In the genomic region with DNA sequence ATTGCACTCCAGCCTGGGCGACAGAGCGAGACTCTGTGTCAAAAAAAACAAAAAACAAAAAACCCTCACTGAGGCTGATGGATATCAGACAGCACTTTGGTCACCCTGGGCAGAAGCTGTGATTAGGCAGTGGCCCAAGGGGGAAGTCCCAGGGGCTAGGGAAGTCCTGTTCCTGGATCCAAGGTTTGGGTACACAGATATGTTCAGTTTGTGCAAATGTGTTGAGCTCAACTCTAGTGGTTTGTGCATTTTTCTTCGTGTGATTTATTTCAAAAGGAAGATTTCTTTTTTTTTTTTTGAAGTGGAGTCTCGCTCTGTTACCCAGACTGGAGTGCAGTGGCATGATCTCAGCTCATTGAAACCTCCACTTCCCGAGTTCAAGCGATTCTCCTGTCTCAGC, we compare ENCODE assay signal across 1 cellular context.
TF ChIP-seq lines count a peak whose summit lies in the region.

No MANE protein-coding gene starts in this region.

TF ChIP-seq in GM12878, 131 proteins besides CTCF, POLR2A, EP300 and RAD21 (continues in another document):
- TF ChIP-seq PRDM15 (CRISPR knock-in tag; IDR thresholded peaks at IDR 0.05) (no peak), FOXK2 (IDR thresholded peaks at IDR 0.05) (no peak), MXI1 (IDR thresholded peaks at IDR 0.05; ENCODE audit: low read depth, low read length) (no peak), CHD2 (IDR thresholded peaks at IDR 0.05; ENCODE audit: borderline replicate concordance, low read depth, low read length) (no peak), FOS (IDR thresholded peaks at IDR 0.05; ENCODE audit: borderline replicate concordance, extremely low read depth, insufficient read length) (no peak), TCF12 (IDR thresholded peaks at IDR 0.05; ENCODE audit: low read depth, low read length) (no peak), NR2C1 (IDR thresholded peaks at IDR 0.05) (no peak), CBX3 (IDR thresholded peaks at IDR 0.05; ENCODE audit: borderline replicate concordance, low read depth) (no peak), RCOR1 (conservative IDR thresholded peaks at IDR 0.05; ENCODE audit: low read depth, low read length) (no peak), NBN (IDR thresholded peaks at IDR 0.05) (peak; percentile 67; the same call in 1 of the 2 replicates), YY1 (IDR thresholded peaks at IDR 0.05; ENCODE audit: low read depth, low read length) (no peak), PAX5 (IDR thresholded peaks at IDR 0.05; ENCODE audit: borderline replicate concordance, low read depth, low read length) (no peak), NKRF (conservative IDR thresholded peaks at IDR 0.05) (no peak), BACH1 (IDR thresholded peaks at IDR 0.05; ENCODE audit: borderline replicate concordance) (no peak), IKZF2 (IDR thresholded peaks at IDR 0.05) (peak; percentile 65 to 74), PKNOX1 (IDR thresholded peaks at IDR 0.05) (0 out of 2 replicates have a peak, but pooled peaks have one; percentile 21), HDGF (IDR thresholded peaks at IDR 0.05) (0 out of 2 replicates have a peak, but pooled peaks have one; percentile 63), SIX5 (IDR thresholded peaks at IDR 0.05; ENCODE audit: low read depth, low read length, severe bottlenecking) (no peak), TARDBP (IDR thresholded peaks at IDR 0.05; ENCODE audit: borderline replicate concordance) (no peak), GABPA (IDR thresholded peaks at IDR 0.05; ENCODE audit: low read depth) (no peak), SUPT20H (IDR thresholded peaks at IDR 0.05; ENCODE audit: borderline replicate concordance, control insufficient read depth, low read depth, low read length) (no peak), IRF3 (IDR thresholded peaks at IDR 0.05) (no peak), SUZ12 (IDR thresholded peaks at IDR 0.05; ENCODE audit: unreplicated experiment) (no peak), SREBF2 (IDR thresholded peaks at IDR 0.05; ENCODE audit: low read length) (no peak), MYC (IDR thresholded peaks at IDR 0.05; ENCODE audit: insufficient read depth, insufficient read length, insufficient replicate concordance, low read length, severe bottlenecking) (no peak), ZBTB33 (IDR thresholded peaks at IDR 0.05) (no peak)
- TF ChIP-seq, protein P1, sequence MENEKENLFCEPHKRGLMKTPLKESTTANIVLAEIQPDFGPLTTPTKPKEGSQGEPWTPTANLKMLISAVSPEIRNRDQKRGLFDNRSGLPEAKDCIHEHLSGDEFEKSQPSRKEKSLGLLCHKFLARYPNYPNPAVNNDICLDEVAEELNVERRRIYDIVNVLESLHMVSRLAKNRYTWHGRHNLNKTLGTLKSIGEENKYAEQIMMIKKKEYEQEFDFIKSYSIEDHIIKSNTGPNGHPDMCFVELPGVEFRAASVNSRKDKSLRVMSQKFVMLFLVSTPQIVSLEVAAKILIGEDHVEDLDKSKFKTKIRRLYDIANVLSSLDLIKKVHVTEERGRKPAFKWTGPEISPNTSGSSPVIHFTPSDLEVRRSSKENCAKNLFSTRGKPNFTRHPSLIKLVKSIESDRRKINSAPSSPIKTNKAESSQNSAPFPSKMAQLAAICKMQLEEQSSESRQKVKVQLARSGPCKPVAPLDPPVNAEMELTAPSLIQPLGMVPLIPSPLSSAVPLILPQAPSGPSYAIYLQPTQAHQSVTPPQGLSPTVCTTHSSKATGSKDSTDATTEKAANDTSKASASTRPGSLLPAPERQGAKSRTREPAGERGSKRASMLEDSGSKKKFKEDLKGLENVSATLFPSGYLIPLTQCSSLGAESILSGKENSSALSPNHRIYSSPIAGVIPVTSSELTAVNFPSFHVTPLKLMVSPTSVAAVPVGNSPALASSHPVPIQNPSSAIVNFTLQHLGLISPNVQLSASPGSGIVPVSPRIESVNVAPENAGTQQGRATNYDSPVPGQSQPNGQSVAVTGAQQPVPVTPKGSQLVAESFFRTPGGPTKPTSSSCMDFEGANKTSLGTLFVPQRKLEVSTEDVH (IDR thresholded peaks at IDR 0.05; ENCODE audit: low read depth, partially characterized antibody) = no peak
- TF ChIP-seq, protein P2, sequence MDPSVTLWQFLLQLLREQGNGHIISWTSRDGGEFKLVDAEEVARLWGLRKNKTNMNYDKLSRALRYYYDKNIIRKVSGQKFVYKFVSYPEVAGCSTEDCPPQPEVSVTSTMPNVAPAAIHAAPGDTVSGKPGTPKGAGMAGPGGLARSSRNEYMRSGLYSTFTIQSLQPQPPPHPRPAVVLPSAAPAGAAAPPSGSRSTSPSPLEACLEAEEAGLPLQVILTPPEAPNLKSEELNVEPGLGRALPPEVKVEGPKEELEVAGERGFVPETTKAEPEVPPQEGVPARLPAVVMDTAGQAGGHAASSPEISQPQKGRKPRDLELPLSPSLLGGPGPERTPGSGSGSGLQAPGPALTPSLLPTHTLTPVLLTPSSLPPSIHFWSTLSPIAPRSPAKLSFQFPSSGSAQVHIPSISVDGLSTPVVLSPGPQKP (IDR thresholded peaks at IDR 0.05; ENCODE audit: low read depth, low read length) = no peak
- TF ChIP-seq, protein P3, sequence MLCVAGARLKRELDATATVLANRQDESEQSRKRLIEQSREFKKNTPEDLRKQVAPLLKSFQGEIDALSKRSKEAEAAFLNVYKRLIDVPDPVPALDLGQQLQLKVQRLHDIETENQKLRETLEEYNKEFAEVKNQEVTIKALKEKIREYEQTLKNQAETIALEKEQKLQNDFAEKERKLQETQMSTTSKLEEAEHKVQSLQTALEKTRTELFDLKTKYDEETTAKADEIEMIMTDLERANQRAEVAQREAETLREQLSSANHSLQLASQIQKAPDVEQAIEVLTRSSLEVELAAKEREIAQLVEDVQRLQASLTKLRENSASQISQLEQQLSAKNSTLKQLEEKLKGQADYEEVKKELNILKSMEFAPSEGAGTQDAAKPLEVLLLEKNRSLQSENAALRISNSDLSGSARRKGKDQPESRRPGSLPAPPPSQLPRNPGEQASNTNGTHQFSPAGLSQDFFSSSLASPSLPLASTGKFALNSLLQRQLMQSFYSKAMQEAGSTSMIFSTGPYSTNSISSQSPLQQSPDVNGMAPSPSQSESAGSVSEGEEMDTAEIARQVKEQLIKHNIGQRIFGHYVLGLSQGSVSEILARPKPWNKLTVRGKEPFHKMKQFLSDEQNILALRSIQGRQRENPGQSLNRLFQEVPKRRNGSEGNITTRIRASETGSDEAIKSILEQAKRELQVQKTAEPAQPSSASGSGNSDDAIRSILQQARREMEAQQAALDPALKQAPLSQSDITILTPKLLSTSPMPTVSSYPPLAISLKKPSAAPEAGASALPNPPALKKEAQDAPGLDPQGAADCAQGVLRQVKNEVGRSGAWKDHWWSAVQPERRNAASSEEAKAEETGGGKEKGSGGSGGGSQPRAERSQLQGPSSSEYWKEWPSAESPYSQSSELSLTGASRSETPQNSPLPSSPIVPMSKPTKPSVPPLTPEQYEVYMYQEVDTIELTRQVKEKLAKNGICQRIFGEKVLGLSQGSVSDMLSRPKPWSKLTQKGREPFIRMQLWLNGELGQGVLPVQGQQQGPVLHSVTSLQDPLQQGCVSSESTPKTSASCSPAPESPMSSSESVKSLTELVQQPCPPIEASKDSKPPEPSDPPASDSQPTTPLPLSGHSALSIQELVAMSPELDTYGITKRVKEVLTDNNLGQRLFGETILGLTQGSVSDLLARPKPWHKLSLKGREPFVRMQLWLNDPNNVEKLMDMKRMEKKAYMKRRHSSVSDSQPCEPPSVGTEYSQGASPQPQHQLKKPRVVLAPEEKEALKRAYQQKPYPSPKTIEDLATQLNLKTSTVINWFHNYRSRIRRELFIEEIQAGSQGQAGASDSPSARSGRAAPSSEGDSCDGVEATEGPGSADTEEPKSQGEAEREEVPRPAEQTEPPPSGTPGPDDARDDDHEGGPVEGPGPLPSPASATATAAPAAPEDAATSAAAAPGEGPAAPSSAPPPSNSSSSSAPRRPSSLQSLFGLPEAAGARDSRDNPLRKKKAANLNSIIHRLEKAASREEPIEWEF (IDR thresholded peaks at IDR 0.05; ENCODE audit: insufficient replicate concordance, low read depth, low read length) = no peak
- TF ChIP-seq, protein P4, sequence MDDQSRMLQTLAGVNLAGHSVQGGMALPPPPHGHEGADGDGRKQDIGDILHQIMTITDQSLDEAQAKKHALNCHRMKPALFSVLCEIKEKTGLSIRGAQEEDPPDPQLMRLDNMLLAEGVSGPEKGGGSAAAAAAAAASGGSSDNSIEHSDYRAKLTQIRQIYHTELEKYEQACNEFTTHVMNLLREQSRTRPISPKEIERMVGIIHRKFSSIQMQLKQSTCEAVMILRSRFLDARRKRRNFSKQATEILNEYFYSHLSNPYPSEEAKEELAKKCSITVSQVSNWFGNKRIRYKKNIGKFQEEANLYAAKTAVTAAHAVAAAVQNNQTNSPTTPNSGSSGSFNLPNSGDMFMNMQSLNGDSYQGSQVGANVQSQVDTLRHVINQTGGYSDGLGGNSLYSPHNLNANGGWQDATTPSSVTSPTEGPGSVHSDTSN (IDR thresholded peaks at IDR 0.05; ENCODE audit: insufficient replicate concordance, low read depth, low read length) = no peak
